ENCODE assay signal across 8 cellular contexts in the genomic region with DNA sequence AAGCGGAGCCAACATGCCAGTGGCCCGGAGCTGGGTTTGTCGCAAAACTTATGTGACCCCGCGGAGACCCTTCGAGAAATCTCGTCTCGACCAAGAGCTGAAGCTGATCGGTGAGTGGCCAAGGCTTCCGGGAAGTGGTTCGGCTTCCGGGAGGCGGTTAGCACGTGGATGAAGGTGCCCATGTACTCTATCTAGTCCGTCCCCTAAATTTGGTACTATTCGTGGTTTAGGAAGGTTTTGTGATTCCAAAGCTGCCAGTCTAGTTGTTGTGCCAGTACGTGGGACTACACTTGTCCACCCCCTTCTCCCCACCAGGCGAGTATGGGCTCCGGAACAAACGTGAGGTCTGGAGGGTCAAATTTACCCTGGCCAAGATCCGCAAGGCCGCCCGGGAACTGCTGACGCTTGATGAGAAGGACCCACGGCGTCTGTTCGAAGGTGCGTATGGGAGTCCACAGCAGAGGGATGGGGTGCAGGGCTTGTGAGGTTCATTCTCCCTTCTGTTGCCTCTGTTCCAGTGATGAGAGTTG. TPM values are rescaled to one million over a fixed set of nuclear protein-coding genes. Genes with fewer than 3 reads are reported as not detected.
DNase-seq lines count a peak whose midpoint lies in the region; ATAC-seq and TF ChIP-seq lines count a peak whose summit lies in the region.

No MANE protein-coding gene starts in this region.

- peaks cover 47% of the 10 kb centered on the region for H3K4me1 Mint-ChIP-seq in central memory CD8-positive, alpha-beta T cell

- H3K27ac ChIP-seq in AG04450 (ENCODE audit: low read depth, low read length) = peak overlapping the region; percentile 97
- peak overlapping the region; percentile 93 for H3K27ac ChIP-seq in HUES64 (ENCODE audit: low read depth, low read length)
- peak overlapping the region; percentile 86 for H3K27ac ChIP-seq in muscle layer of colon (ENCODE audit: low read depth, low read length)

- H3K4me1 ChIP-seq in HUES64 (ENCODE audit: insufficient read depth, low read length) (peaks cover 20% of the 10 kb centered on the region), muscle layer of colon (ENCODE audit: insufficient read depth, low read length) (peaks cover 27% of the 10 kb centered on the region)

- H3K4me3 ChIP-seq in AG04450 (ENCODE audit: low read depth, low read length) (peak overlapping the region; percentile 94), HUES64 (ENCODE audit: low read length) (peak overlapping the region; percentile 75), muscle layer of colon (ENCODE audit: low read depth in 1 of 2, low read length in 2 of 2) (peak overlapping the region; percentile 73 to 95)

- ATAC-seq in central memory CD8-positive, alpha-beta T cell (replicated peaks; ENCODE audit: extremely low read depth, poor library complexity, severe bottlenecking) = peak; percentile 59
- ATAC-seq in sciatic nerve = no peak

- POLR2A ChIA-PET in AG04450 (lab: Yijun Ruan, JAX) = interaction anchor here (0.6 to 4.1 kb wide), 11 partner anchors 9 to 867 kb away, joined by 3 to 50 read pairs (median 8); partner anchors contain the start of genes CNOT3, LENG1, MBOAT7 and TSEN34

- H3K9me3 ChIP-seq in AG04450 (ENCODE audit: control insufficient read depth, insufficient read depth, low read length) (no peaks in the 10 kb centered on the region), HUES64 (ENCODE audit: insufficient read depth, low read depth, low read length) (no peaks in the 10 kb centered on the region), muscle layer of colon (ENCODE audit: low read length) (no peaks in the 10 kb centered on the region)

- intact Hi-C loops in sciatic nerve (cut with DNase I) = no loop called here

- H3K27me3 ChIP-seq in AG04450 (ENCODE audit: control insufficient read depth, insufficient read depth, low read length) (no peaks in the 10 kb centered on the region), HUES64 (ENCODE audit: insufficient read depth, low read length) (no peaks in the 10 kb centered on the region), muscle layer of colon (ENCODE audit: control insufficient read depth in 1 of 2, insufficient read depth in 2 of 2, low read length in 2 of 2) (no peaks in the 10 kb centered on the region)

- H3K9ac ChIP-seq in HUES64 (ENCODE audit: low read depth, low read length) (peak overlapping the region; percentile 97), muscle layer of colon (ENCODE audit: low read length) (peak overlapping the region; percentile 99)

- no peak for DNase-seq in AG04450 (ENCODE audit: low read depth, low spot score)
- DNase-seq in central memory CD8-positive, alpha-beta T cell (ENCODE audit: low spot score in 2 of 2) = peak in 1 of 2 donors; percentile 28
- DNase-seq in sciatic nerve (ENCODE audit: low spot score) = no peak
- DNase-seq in midbrain (lab: John Stamatoyannopoulos, UW) = no peak
- DNase-seq in Ammon's horn (ENCODE audit: low spot score) = no peak
- no peak for DNase-seq in NCI-H748 treated with DMSO at 0.1 percent for 48 hours (lab: John Stamatoyannopoulos, UW)

- no peaks in the 10 kb centered on the region for H3K27me3 Mint-ChIP-seq in central memory CD8-positive, alpha-beta T cell

- H3K4me3 Mint-ChIP-seq in central memory CD8-positive, alpha-beta T cell = peak overlapping the region; percentile 99

- CTCF ChIA-PET in AG04450 (lab: Charles Lee) = interaction anchor here (1.1 kb wide), 1 partner anchor 10 kb away, joined by 4 read pairs; no protein-coding TSS in a partner anchor

- peak overlapping the region; percentile 100 for H3K27ac Mint-ChIP-seq in central memory CD8-positive, alpha-beta T cell (ENCODE audit: low read depth)

- WGBS in HUES64 = 5% methylated on average over 27 of the region's 28 CpGs

- peaks cover 59% of the 10 kb centered on the region for H3K36me3 ChIP-seq in HUES64 (ENCODE audit: insufficient read depth, low read length)
- H3K36me3 ChIP-seq in muscle layer of colon (ENCODE audit: insufficient read depth, low read length) = peaks cover 33% of the 10 kb centered on the region

- peaks cover 53% of the 10 kb centered on the region for H3K36me3 Mint-ChIP-seq in central memory CD8-positive, alpha-beta T cell (ENCODE audit: insufficient read depth)

- no peak for TF ChIP-seq CTCF in AG04450 (IDR thresholded peaks at IDR 0.05; ENCODE audit: low read depth, low read length)

- H3K9me3 Mint-ChIP-seq in central memory CD8-positive, alpha-beta T cell = no peaks in the 10 kb centered on the region

RNA-seq across cellular contexts. Expression of gene RPS9, which starts 0.6 kb away (rescaled TPM):
- polyA plus RNA-seq in AG04450 (2011; rRNA removed) = 1,566 and 2,378 TPM in 2 replicates
- 360 and 501 TPM in 2 replicates for polyA minus RNA-seq in AG04450 (2011; rRNA and poly(A)+ RNA removed)
- polyA plus RNA-seq in HUES64 (2013, experiment 1 of 2) = 1,594 TPM
- 1,629 TPM for polyA plus RNA-seq in HUES64 (2013, experiment 2 of 2)
- 1,121 TPM for total RNA-seq in sciatic nerve

RNA-seq across cellular contexts. Expression of gene TSEN34, which starts 10.1 kb away (rescaled TPM):
- 32.4 and 36.4 TPM in 2 replicates for polyA plus RNA-seq in AG04450 (2011; rRNA removed)
- polyA minus RNA-seq in AG04450 (2011; rRNA and poly(A)+ RNA removed) = 17.4 and 25.2 TPM in 2 replicates
- 24.2 TPM for polyA plus RNA-seq in HUES64 (2013, experiment 1 of 2)
- 24.9 TPM for polyA plus RNA-seq in HUES64 (2013, experiment 2 of 2)
- 24.3 TPM for total RNA-seq in sciatic nerve

RNA-seq across cellular contexts. Expression of gene MBOAT7, which starts 11.9 kb away (rescaled TPM):
- polyA plus RNA-seq in AG04450 (2011; rRNA removed) = 45.1 and 63.2 TPM in 2 replicates
- polyA minus RNA-seq in AG04450 (2011; rRNA and poly(A)+ RNA removed) = 33.8 and 44.8 TPM in 2 replicates
- 74.7 TPM for polyA plus RNA-seq in HUES64 (2013, experiment 1 of 2)
- 81.0 TPM for polyA plus RNA-seq in HUES64 (2013, experiment 2 of 2)
- total RNA-seq in sciatic nerve = 56.0 TPM

RNA-seq across cellular contexts. Expression of gene LILRB3, which starts 21.6 kb away (rescaled TPM):
- not detected in 2 replicates for polyA plus RNA-seq in AG04450 (2011; rRNA removed)
- polyA minus RNA-seq in AG04450 (2011; rRNA and poly(A)+ RNA removed) = not detected in 2 replicates
- not detected for polyA plus RNA-seq in HUES64 (2013, experiment 1 of 2)
- polyA plus RNA-seq in HUES64 (2013, experiment 2 of 2) = not detected
- 23.9 TPM for total RNA-seq in sciatic nerve

RNA-seq across cellular contexts. Expression of gene TMC4, which starts 28.3 kb away (rescaled TPM):
- 1.3 and 1.5 TPM in 2 replicates for polyA plus RNA-seq in AG04450 (2011; rRNA removed)
- 0.18 TPM in 1 of 2 replicates, not detected in the other for polyA minus RNA-seq in AG04450 (2011; rRNA and poly(A)+ RNA removed)
- polyA plus RNA-seq in HUES64 (2013, experiment 1 of 2) = 1.00 TPM
- polyA plus RNA-seq in HUES64 (2013, experiment 2 of 2) = 0.89 TPM
- 2.9 TPM for total RNA-seq in sciatic nerve
